In genomic region chr6:111752476-111752875, GRCh38 we compare ENCODE assay signal across 2 cellular contexts.
TF ChIP-seq lines count a peak whose summit lies in the region.

No MANE protein-coding gene starts in this region.

TF ChIP-seq in GM23338, 12 proteins besides CTCF, POLR2A, EP300 and RAD21:
- TF ChIP-seq POLR2AphosphoS5 (IDR thresholded peaks at IDR 0.05; ENCODE audit: low read depth) (no peak), EZH2 (IDR thresholded peaks at IDR 0.05; ENCODE audit: low read depth, unreplicated experiment) (no peak), ZNF331 (CRISPR knock-in tag; IDR thresholded peaks at IDR 0.05; ENCODE audit: low read depth) (no peak), ETS1 (IDR thresholded peaks at IDR 0.05) (no peak), REST (IDR thresholded peaks at IDR 0.05; ENCODE audit: unreplicated experiment) (no peak), ZNF114 (CRISPR knock-in tag; IDR thresholded peaks at IDR 0.05) (no peak), ZNF462 (CRISPR knock-in tag; IDR thresholded peaks at IDR 0.05) (no peak), EZH2phosphoT487 (IDR thresholded peaks at IDR 0.05; ENCODE audit: unreplicated experiment) (no peak), JUNB (IDR thresholded peaks at IDR 0.05; ENCODE audit: unreplicated experiment) (no peak), STAT1 (IDR thresholded peaks at IDR 0.05; ENCODE audit: unreplicated experiment) (no peak), NANOG (IDR thresholded peaks at IDR 0.05; ENCODE audit: borderline replicate concordance) (no peak)
TF ChIP-seq in GM23338: peak in this region for 0.

TF ChIP-seq in GM12878, 131 proteins besides CTCF, POLR2A, EP300 and RAD21:
- TF ChIP-seq ZNF384 (IDR thresholded peaks at IDR 0.05; ENCODE audit: borderline replicate concordance, low read depth, low read length) = no peak
